In genomic region chrX:15336023-15336413, GRCh38 we compare ENCODE assay signal across 8 cellular contexts. TPM values are rescaled to one million over a fixed set of nuclear protein-coding genes. Genes with fewer than 3 reads are reported as not detected.
A peak's percentile ranks its signal among the peaks of the same experiment; 100 is the strongest.
DNase-seq lines count a peak whose midpoint lies in the region; ATAC-seq and TF ChIP-seq lines count a peak whose summit lies in the region.

No MANE protein-coding gene starts in this region.

- no peak overlapping the region for H3K9ac ChIP-seq in trophoblast cell (ENCODE audit: low read length)

- H3K4me1 ChIP-seq in trophoblast cell (ENCODE audit: control insufficient read depth in 1 of 2, insufficient read depth in 2 of 2, low read length in 2 of 2), result no peaks in the 10 kb centered on the region

- TF ChIP-seq CTCF in GM12864 (IDR thresholded peaks at IDR 0.05; ENCODE audit: low read depth, low read length, missing control alignments) (no peak), fibroblast of pulmonary artery (IDR thresholded peaks at IDR 0.05; ENCODE audit: low read length, missing control alignments) (no peak)

- ATAC-seq in activated T-cell treated with anti-CD3 and anti-CD28 coated beads, Interleukin-2, amount 50 U/mL, for 4 hours, result peak; percentile 16 to 26
- ATAC-seq in GM18858 (IDR thresholded peaks at IDR 0.05; ENCODE audit: unreplicated experiment) (no peak), HG02870 (IDR thresholded peaks at IDR 0.05; ENCODE audit: unreplicated experiment) (no peak)

- no peak overlapping the region for H2BK12ac ChIP-seq in trophoblast cell (ENCODE audit: low read length)

- H3K23ac ChIP-seq in trophoblast cell (ENCODE audit: low read length), result no peak overlapping the region

- H3K79me2 ChIP-seq in trophoblast cell (ENCODE audit: control insufficient read depth, insufficient read depth, low read length, poor library complexity), result peaks cover 4% of the 10 kb centered on the region

- H3K27me3 ChIP-seq in trophoblast cell (ENCODE audit: insufficient read depth, low read length), result no peaks in the 10 kb centered on the region

- WGBS in trophoblast cell (ENCODE audit: extremely low coverage, insufficient coverage, insufficient read length), result no CpG with 5 or more reads among the region's 10 CpGs

- no peak overlapping the region for H2BK120ac ChIP-seq in trophoblast cell (ENCODE audit: insufficient read depth, low read length, poor library complexity)

- H3K27me3 Mint-ChIP-seq in activated T-cell treated with anti-CD3 and anti-CD28 coated beads, Interleukin-2, amount 50 U/mL, for 4 hours (ENCODE audit: low read depth), result peaks cover 15% of the 10 kb centered on the region

- no peak overlapping the region for H2AK5ac ChIP-seq in trophoblast cell (ENCODE audit: low read length)

- H4K8ac ChIP-seq in trophoblast cell (ENCODE audit: low read depth, low read length), result peak overlapping the region; percentile 54

- peaks cover 4% of the 10 kb centered on the region for H3K79me1 ChIP-seq in trophoblast cell (ENCODE audit: low read length)

- H3K4me2 ChIP-seq in trophoblast cell (ENCODE audit: low read length), result peak overlapping the region; percentile 66

- no peak overlapping the region for H2BK5ac ChIP-seq in trophoblast cell (ENCODE audit: low read depth, low read length, poor library complexity)

- no peak overlapping the region for H4K12ac ChIP-seq in trophoblast cell (ENCODE audit: low read depth, low read length)

- peaks cover 3 to 9% of the 10 kb centered on the region in 2 experiments for H3K36me3 ChIP-seq in trophoblast cell (ENCODE audit: control insufficient read depth in 1 of 2, insufficient read depth in 2 of 2, low read length in 2 of 2)

- no peak overlapping the region for H3K14ac ChIP-seq in trophoblast cell (ENCODE audit: low read length)

- peak overlapping the region; percentile 92 for H3K4me3 Mint-ChIP-seq in activated T-cell treated with anti-CD3 and anti-CD28 coated beads, Interleukin-2, amount 50 U/mL, for 4 hours

- no peak overlapping the region for H2AFZ ChIP-seq in trophoblast cell (ENCODE audit: insufficient read depth, low read length, poor library complexity)

- no peak overlapping the region for H3K18ac ChIP-seq in trophoblast cell (ENCODE audit: low read length)

- H3K27ac ChIP-seq in trophoblast cell (ENCODE audit: low read depth, low read length), result no peak overlapping the region

- no peak overlapping the region for H3K4ac ChIP-seq in trophoblast cell (ENCODE audit: low read depth, low read length)

- H3K4me3 ChIP-seq in GM12864 (ENCODE audit: low read depth, low read length) (peak overlapping the region; percentile 51), fibroblast of pulmonary artery (replicated peaks; ENCODE audit: low read depth, low read length) (peak overlapping the region; percentile 64), trophoblast cell (ENCODE audit: low read depth, low read length) (no peak overlapping the region)

- peaks cover 4% of the 10 kb centered on the region for H3K36me3 Mint-ChIP-seq in activated T-cell treated with anti-CD3 and anti-CD28 coated beads, Interleukin-2, amount 50 U/mL, for 4 hours (ENCODE audit: insufficient read depth)

- DNase-seq in GM12864 (ENCODE audit: low read depth) (no peak), NCI-H2227 treated with DMSO at 0.1 percent for 48 hours (lab: John Stamatoyannopoulos, UW) (peak; percentile 61), fibroblast of pulmonary artery (ENCODE audit: low read depth) (peak; percentile 80), trophoblast cell (peak; percentile 80 to 91), iPS-NIHi7 (ENCODE audit: extremely low spot score) (no peak)
- DNase-seq in activated T-cell treated with anti-CD3 and anti-CD28 coated beads, Interleukin-2, amount 50 U/mL, for 4 hours, result peak; percentile 19

- H3K4me1 Mint-ChIP-seq in activated T-cell treated with anti-CD3 and anti-CD28 coated beads, Interleukin-2, amount 50 U/mL, for 4 hours (ENCODE audit: low read depth), result peaks cover 15% of the 10 kb centered on the region

- H4K91ac ChIP-seq in trophoblast cell (ENCODE audit: low read depth, low read length), result no peak overlapping the region

- H3K9me3 Mint-ChIP-seq in activated T-cell treated with anti-CD3 and anti-CD28 coated beads, Interleukin-2, amount 50 U/mL, for 4 hours, result no peaks in the 10 kb centered on the region

- no peaks in the 10 kb centered on the region for H3K9me3 ChIP-seq in trophoblast cell (ENCODE audit: insufficient read depth, low read depth, low read length)

RNA-seq across cellular contexts. Expression of gene PIGA, which starts 0.7 kb away (rescaled TPM):
- total RNA-seq in activated T-cell treated with anti-CD3 and anti-CD28 coated beads, Interleukin-2, amount 50 U/mL, for 4 hours, result 10 to 100 TPM; 17.0 to 22.8 (median 17.5) TPM
- 18.1 and 19.7 TPM in 2 replicates for polyA plus RNA-seq in trophoblast cell (2013)

RNA-seq across cellular contexts. Expression of gene ASB11, which starts 20.6 kb away (rescaled TPM):
- not detected for total RNA-seq in activated T-cell treated with anti-CD3 and anti-CD28 coated beads, Interleukin-2, amount 50 U/mL, for 4 hours
- polyA plus RNA-seq in trophoblast cell (2013), result 0.04 TPM in 1 of 2 replicates, not detected in the other

RNA-seq across cellular contexts. Expression of gene VEGFD, which starts 48.2 kb away (rescaled TPM):
- total RNA-seq in activated T-cell treated with anti-CD3 and anti-CD28 coated beads, Interleukin-2, amount 50 U/mL, for 4 hours, result not detected
- polyA plus RNA-seq in trophoblast cell (2013), result 0.10 and 0.11 TPM in 2 replicates

Comparison
In these comparisons a context has a peak if more than half of its experiments do, and no peak if none do; other contexts are left out.
1. DNase-seq: peak in NCI-H2227 treated with DMSO at 0.1 percent for 48 hours (single experiment), activated T-cell treated with anti-CD3 and anti-CD28 coated beads, Interleukin-2, amount 50 U/mL, for 4 hours (single experiment), fibroblast of pulmonary artery (single experiment) and trophoblast cell (2 of 2); none in GM12864 (single experiment) and iPS-NIHi7 (single experiment).
2. ATAC-seq: peak in activated T-cell treated with anti-CD3 and anti-CD28 coated beads, Interleukin-2, amount 50 U/mL, for 4 hours (2 of 2); none in GM18858 (single experiment) and HG02870 (single experiment).